Comparison of ENCODE assay signal across 8 cellular contexts in genomic region chr7:87151701-87152111, GRCh38. TPM values are rescaled to one million over a fixed set of nuclear protein-coding genes. Genes with fewer than 3 reads are reported as not detected.
A peak's percentile ranks its signal among the peaks of the same experiment; 100 is the strongest.
DNase-seq lines count a peak whose midpoint lies in the region; ATAC-seq and TF ChIP-seq lines count a peak whose summit lies in the region.

No MANE protein-coding gene starts in this region.

- in situ Hi-C loops in HAP-1 (cut with MboI; ENCODE audit: low sequenced_read_pairs), result no loop called here

- H3F3A ChIP-seq in neural progenitor cell (ENCODE audit: low read depth), result peaks cover 14% of the 10 kb centered on the region

- TF ChIP-seq POLR2A in GM18505 (IDR thresholded peaks at IDR 0.05; ENCODE audit: borderline replicate concordance, extremely low read depth, insufficient read depth, insufficient read length), result no peak

- TF ChIP-seq CTCF in neural progenitor cell (IDR thresholded peaks at IDR 0.05), result no peak

- H3K27ac Mint-ChIP-seq in neural progenitor cell, result peak overlapping the region; percentile 100

- peaks cover 10% of the 10 kb centered on the region; the same call in 1 of the 2 replicates for H3K4me1 ChIP-seq in HAP-1
- H3K4me1 ChIP-seq in duodenal mucosa (ENCODE audit: control insufficient read depth in 1 of 2, insufficient read depth in 2 of 2, low read length in 2 of 2), result peaks cover 21 to 36% of the 10 kb centered on the region in 2 donors
- H3K4me1 ChIP-seq in neural progenitor cell, result peaks cover 31% of the 10 kb centered on the region

- peak overlapping the region; percentile 92 for H3K4me2 ChIP-seq in neural progenitor cell

- H3K9me3 Mint-ChIP-seq in neural progenitor cell, result no peaks in the 10 kb centered on the region

- H3K27me3 ChIP-seq in HAP-1 (ENCODE audit: low read depth), result no peaks in the 10 kb centered on the region
- H3K27me3 ChIP-seq in duodenal mucosa (ENCODE audit: control insufficient read depth in 1 of 2, insufficient read depth in 2 of 2, low read length in 2 of 2), result no peaks in the 10 kb centered on the region
- no peaks in the 10 kb centered on the region for H3K27me3 ChIP-seq in neural progenitor cell

- peaks cover 3% of the 10 kb centered on the region for H3K36me3 Mint-ChIP-seq in neural progenitor cell

- ATAC-seq in GM18505 (IDR thresholded peaks at IDR 0.05; ENCODE audit: unreplicated experiment) (peak; percentile 36), sciatic nerve (no peak)

- H3K27ac ChIP-seq in duodenal mucosa (ENCODE audit: low read depth, low read length) (peak overlapping the region; percentile 97), neural progenitor cell (peak overlapping the region; percentile 100)

- H3K9ac ChIP-seq in duodenal mucosa (ENCODE audit: low read depth in 1 of 2, low read length in 2 of 2) (peak overlapping the region; percentile 54 to 92), neural progenitor cell (peak overlapping the region; percentile 99)

- peaks cover 31% of the 10 kb centered on the region for H3K4me1 Mint-ChIP-seq in neural progenitor cell

- no peaks in the 10 kb centered on the region for H3K9me3 ChIP-seq in HAP-1
- no peaks in the 10 kb centered on the region for H3K9me3 ChIP-seq in duodenal mucosa (ENCODE audit: control insufficient read depth in 1 of 2, low read length in 2 of 2)
- H3K9me3 ChIP-seq in neural progenitor cell (ENCODE audit: low read depth), result no peaks in the 10 kb centered on the region

- H3K4me3 ChIP-seq in HAP-1 (peak overlapping the region; percentile 77), duodenal mucosa (ENCODE audit: low read depth in 1 of 2, low read length in 2 of 2) (peak overlapping the region; percentile 83 to 94), neural progenitor cell (peak overlapping the region; percentile 96)

- H3K79me2 ChIP-seq in neural progenitor cell (ENCODE audit: low read depth), result peaks cover 52% of the 10 kb centered on the region

- H2AFZ ChIP-seq in neural progenitor cell (replicated peaks), result peak overlapping the region; percentile 88

- intact Hi-C loops in sciatic nerve (cut with DNase I), result no loop called here

- H4K20me1 ChIP-seq in neural progenitor cell (ENCODE audit: low read depth), result peaks cover 37% of the 10 kb centered on the region

- H3K4me3 Mint-ChIP-seq in neural progenitor cell, result peak overlapping the region; percentile 98

- H3K27me3 Mint-ChIP-seq in neural progenitor cell (ENCODE audit: insufficient read depth, low read depth), result peaks cover 7% of the 10 kb centered on the region

- no peak for DNase-seq in HAP-1 (ENCODE audit: low spot score in 2 of 2)
- peak; percentile 78 for DNase-seq in NCI-H1694 treated with DMSO at 0.1 percent for 48 hours (lab: John Stamatoyannopoulos, UW)
- DNase-seq in neural progenitor cell (ENCODE audit: low spot score), result no peak
- no peak for DNase-seq in MV-4-11 (lab: John Stamatoyannopoulos, UW)
- DNase-seq in sciatic nerve (ENCODE audit: low spot score), result no peak
- no peak for DNase-seq in activated CD4-positive, alpha-beta T cell treated with anti-CD3 and anti-CD28 coated beads for 4 hours

- H3K36me3 ChIP-seq in HAP-1 (replicated peaks), result peaks cover 2% of the 10 kb centered on the region; the same call in 1 of the 2 replicates
- no peaks in the 10 kb centered on the region for H3K36me3 ChIP-seq in duodenal mucosa (ENCODE audit: control insufficient read depth in 1 of 2, insufficient read depth in 2 of 2, low read length in 2 of 2)
- peaks cover 15% of the 10 kb centered on the region for H3K36me3 ChIP-seq in neural progenitor cell

RNA-seq across cellular contexts. Expression of gene DMTF1, which starts 0.5 kb away (rescaled TPM):
- total RNA-seq in neural progenitor cell (ENCODE audit: low replicate concordance), result 145 and 176 TPM in 2 replicates
- total RNA-seq in sciatic nerve, result 147 TPM
